1 cellular context compared by ENCODE assay signal in genomic region chrX:136250191-136251041, GRCh38.
TF ChIP-seq lines count a peak whose summit lies in the region.

No MANE protein-coding gene starts in this region.

TF ChIP-seq in HepG2, 621 proteins besides CTCF, POLR2A, EP300 and RAD21 (continued from another document):
- TF ChIP-seq SNRNP70 (IDR thresholded peaks at IDR 0.05; ENCODE audit: low read depth, low read length), result no peak
- no peak for TF ChIP-seq KLF11 (CRISPR knock-in tag; IDR thresholded peaks at IDR 0.05)
- no peak for TF ChIP-seq FOXK2 (IDR thresholded peaks at IDR 0.05)
- no peak for TF ChIP-seq CREBL2 (CRISPR knock-in tag; IDR thresholded peaks at IDR 0.05; ENCODE audit: borderline replicate concordance)
- TF ChIP-seq HMG20B (CRISPR knock-in tag; conservative IDR thresholded peaks at IDR 0.05), result no peak
- no peak for TF ChIP-seq MAFK (conservative IDR thresholded peaks at IDR 0.05 in 1 of 2, IDR thresholded peaks at IDR 0.05 in 1 of 2; ENCODE audit: low read length in 2 of 2)
- no peak for TF ChIP-seq SOX6 (IDR thresholded peaks at IDR 0.05)
- TF ChIP-seq SOX6 (CRISPR knock-in tag; IDR thresholded peaks at IDR 0.05), result no peak
- no peak for TF ChIP-seq MEF2D (CRISPR knock-in tag; IDR thresholded peaks at IDR 0.05)
- TF ChIP-seq HNRNPUL1 (IDR thresholded peaks at IDR 0.05; ENCODE audit: low read depth, low read length), result no peak
- TF ChIP-seq HES4 (CRISPR knock-in tag; IDR thresholded peaks at IDR 0.05; ENCODE audit: borderline replicate concordance), result no peak
- no peak for TF ChIP-seq CREB3 (CRISPR knock-in tag; IDR thresholded peaks at IDR 0.05)
- no peak for TF ChIP-seq CEBPZ (IDR thresholded peaks at IDR 0.05; ENCODE audit: low read length)
- TF ChIP-seq ZNF264 (CRISPR knock-in tag; IDR thresholded peaks at IDR 0.05), result no peak
